Comparison of ENCODE assay signal across 24 cellular contexts in genomic region chr3:121914081-121914998, GRCh38. TPM values are rescaled to one million over a fixed set of nuclear protein-coding genes. Genes with fewer than 3 reads are reported as not detected.
DNase-seq lines count a peak whose midpoint lies in the region; ATAC-seq and TF ChIP-seq lines count a peak whose summit lies in the region.
"Had no signal": no experiment of that assay in that cellular context is flagged by ENCODE, and none has a peak within 500 bp of the region (broad histone marks: within the 10 kb centered on the region; RNA-seq: fewer than 3 reads in every experiment).

No MANE protein-coding gene starts in this region.

- ATAC-seq in GM23338: peak; percentile 82
- no peak for ATAC-seq in foreskin keratinocyte
- ATAC-seq: CD8-positive, alpha-beta T cell; natural killer cell treated with Interleukin-12 subunit alpha and Interleukin-12 subunit beta and Interleukin-15 and Interleukin-18, amount 100 ng/mL, for 72 hours; stimulated activated naive CD8-positive, alpha-beta T cell treated with anti-CD3 and anti-CD28 coated beads, Interleukin-15, Interleukin-2, amounts not matched to agents 100 U/mL and 50 U/mL, for 24 hours had no signal

- H3K36me3 ChIP-seq in BLaER1 (peaks cover 93% of the 10 kb centered on the region), GM23338 (ENCODE audit: insufficient read depth) (peaks cover 3% of the 10 kb centered on the region; the same call in 1 of the 2 replicates), muscle layer of duodenum (ENCODE audit: control insufficient read depth in 1 of 2, insufficient read depth in 2 of 2, low read length in 2 of 2) (no peaks in the 10 kb centered on the region)

- H3K4me1 ChIP-seq in BLaER1 (peaks cover 11% of the 10 kb centered on the region; the same call in 1 of the 2 replicates), GM23338 (ENCODE audit: insufficient read depth) (no peaks in the 10 kb centered on the region), muscle layer of duodenum (ENCODE audit: control insufficient read depth in 1 of 2, insufficient read depth in 2 of 2, low read length in 2 of 2) (peaks cover 0 to 3% of the 10 kb centered on the region in 2 donors), foreskin keratinocyte (peaks cover 26% of the 10 kb centered on the region)

- H4K20me1 ChIP-seq in BLaER1 (no peaks in the 10 kb centered on the region), GM23338 (replicated peaks; ENCODE audit: insufficient read depth) (no peaks in the 10 kb centered on the region)

- DNase-seq in GM23338 (ENCODE audit: low spot score): peak; percentile 27
- peak; percentile 38 for DNase-seq in choroid plexus epithelial cell (ENCODE audit: low read depth)
- no peak for DNase-seq in EL
- DNase-seq in 8988T: no peak
- no peak for DNase-seq in foreskin keratinocyte
- DNase-seq in iPS-NIHi7 (ENCODE audit: extremely low spot score): no peak
- DNase-seq: activated CD4-positive, alpha-beta T cell treated with anti-CD3 and anti-CD28 coated beads, Interleukin-2, amount 10 ng/mL, durations not matched to agents 7 days and 5 days; activated CD8-positive, alpha-beta memory T cell treated with anti-CD3 and anti-CD28 coated beads, Interleukin-2, amount 50 U/mL, for 4 hours; activated effector memory CD4-positive, alpha-beta T cell treated with anti-CD3 and anti-CD28 coated beads, Interleukin-2, amount 50 U/mL, for 16 hours; CD8-positive, alpha-beta T cell; DMS53; erythroblast; foreskin melanocyte; NCI-H146; NCI-H2171; NCI-H526 treated with DMSO at 0.1 percent for 48 hours; stimulated activated CD4-positive, alpha-beta T cell treated with anti-CD3 and anti-CD28 coated beads, Interleukin-4, amount 100 ng/mL, for 1 hour; stimulated activated naive CD8-positive, alpha-beta T cell treated with anti-CD3 and anti-CD28 coated beads, Interleukin-15, Interleukin-2, amounts not matched to agents 100 U/mL and 50 U/mL, for 24 hours; T-helper 1 cell; trophoblast cell had no signal

- no peaks in the 10 kb centered on the region for H3K9me2 ChIP-seq in GM23338 (ENCODE audit: insufficient read depth)

- no peaks in the 10 kb centered on the region for H3K9me3 ChIP-seq in BLaER1
- H3K9me3 ChIP-seq in muscle layer of duodenum (ENCODE audit: control insufficient read depth in 1 of 2, low read length in 2 of 2): no peaks in the 10 kb centered on the region

- no peak overlapping the region for H3K27ac Mint-ChIP-seq in GM23338
- H3K27ac Mint-ChIP-seq: activated CD4-positive, alpha-beta T cell treated with anti-CD3 and anti-CD28 coated beads, Interleukin-2, amount 10 ng/mL, durations not matched to agents 7 days and 5 days; CD8-positive, alpha-beta T cell; natural killer cell treated with Interleukin-12 subunit alpha and Interleukin-12 subunit beta and Interleukin-15 and Interleukin-18, amount 100 ng/mL, for 72 hours had no signal

- no peak overlapping the region for H3K4me3 Mint-ChIP-seq in GM23338
- H3K4me3 Mint-ChIP-seq: activated CD4-positive, alpha-beta T cell treated with anti-CD3 and anti-CD28 coated beads, Interleukin-2, amount 10 ng/mL, durations not matched to agents 7 days and 5 days; CD8-positive, alpha-beta T cell; natural killer cell treated with Interleukin-12 subunit alpha and Interleukin-12 subunit beta and Interleukin-15 and Interleukin-18, amount 100 ng/mL, for 72 hours had no signal

- H2AFZ ChIP-seq in GM23338: no peak overlapping the region

- H3K9ac ChIP-seq in BLaER1: no peak overlapping the region

- H3K79me2 ChIP-seq in GM23338 (replicated peaks; ENCODE audit: insufficient read depth): no peaks in the 10 kb centered on the region

- no peaks in the 10 kb centered on the region for H3F3A ChIP-seq in GM23338 (replicated peaks; ENCODE audit: low read depth)

- no peak for TF ChIP-seq CTCF in GM23338 (conservative IDR thresholded peaks at IDR 0.05; ENCODE audit: low read depth in 2 of 2)
- no peak for TF ChIP-seq CTCF in choroid plexus epithelial cell (conservative IDR thresholded peaks at IDR 0.05; ENCODE audit: low read depth, low read length)
- TF ChIP-seq CTCF in foreskin keratinocyte (conservative IDR thresholded peaks at IDR 0.05): no peak

- no peaks in the 10 kb centered on the region for H3K27me3 ChIP-seq in BLaER1
- no peaks in the 10 kb centered on the region for H3K27me3 ChIP-seq in GM23338 (ENCODE audit: insufficient read depth)
- H3K27me3 ChIP-seq in muscle layer of duodenum (ENCODE audit: low read depth, low read length): no peaks in the 10 kb centered on the region
- no peaks in the 10 kb centered on the region for H3K27me3 ChIP-seq in foreskin keratinocyte

- H3K9me3 Mint-ChIP-seq in GM23338: peaks cover 10% of the 10 kb centered on the region
- H3K9me3 Mint-ChIP-seq: activated CD4-positive, alpha-beta T cell treated with anti-CD3 and anti-CD28 coated beads, Interleukin-2, amount 10 ng/mL, durations not matched to agents 7 days and 5 days; CD8-positive, alpha-beta T cell; natural killer cell treated with Interleukin-12 subunit alpha and Interleukin-12 subunit beta and Interleukin-15 and Interleukin-18, amount 100 ng/mL, for 72 hours had no signal

- peaks cover 11% of the 10 kb centered on the region for H3K36me3 Mint-ChIP-seq in GM23338 (ENCODE audit: low read depth)

- H3K27me3 Mint-ChIP-seq in GM23338 (ENCODE audit: insufficient read depth, low read depth, poor library complexity): peaks cover 2% of the 10 kb centered on the region
- H3K27me3 Mint-ChIP-seq: activated CD4-positive, alpha-beta T cell treated with anti-CD3 and anti-CD28 coated beads, Interleukin-2, amount 10 ng/mL, durations not matched to agents 7 days and 5 days; natural killer cell treated with Interleukin-12 subunit alpha and Interleukin-12 subunit beta and Interleukin-15 and Interleukin-18, amount 100 ng/mL, for 72 hours had no signal

- no peak overlapping the region for H3K27ac ChIP-seq in BLaER1
- no peak overlapping the region for H3K27ac ChIP-seq in GM23338 (ENCODE audit: low read depth)
- H3K27ac ChIP-seq in muscle layer of duodenum (ENCODE audit: low read length): no peak overlapping the region
- H3K27ac ChIP-seq in foreskin keratinocyte: no peak overlapping the region
- H3K27ac ChIP-seq: skin epidermis had no signal

- H3K4me2 ChIP-seq in BLaER1 (peak overlapping the region; percentile 3; the same call in 1 of the 2 replicates), GM23338 (no peak overlapping the region)

- peaks cover 10% of the 10 kb centered on the region; the same call in 2 of the 3 replicates for H3K4me1 Mint-ChIP-seq in GM23338
- H3K4me1 Mint-ChIP-seq: activated CD4-positive, alpha-beta T cell treated with anti-CD3 and anti-CD28 coated beads, Interleukin-2, amount 10 ng/mL, durations not matched to agents 7 days and 5 days had no signal

- H3K4me3 ChIP-seq in BLaER1 (no peak overlapping the region), GM23338 (no peak overlapping the region), choroid plexus epithelial cell (ENCODE audit: low read depth, low read length) (no peak overlapping the region), muscle layer of duodenum (ENCODE audit: low read depth in 1 of 2, low read length in 2 of 2) (peak overlapping the region; percentile 9 to 24)
- H3K4me3 ChIP-seq: skin epidermis had no signal

TF ChIP-seq in GM23338, 12 proteins besides CTCF, POLR2A, EP300 and RAD21:
- TF ChIP-seq NANOG (IDR thresholded peaks at IDR 0.05; ENCODE audit: borderline replicate concordance): no peak
- no peak for TF ChIP-seq JUNB (IDR thresholded peaks at IDR 0.05; ENCODE audit: unreplicated experiment)
- TF ChIP-seq ZNF114 (CRISPR knock-in tag; IDR thresholded peaks at IDR 0.05): no peak
- no peak for TF ChIP-seq ETS1 (IDR thresholded peaks at IDR 0.05)
- TF ChIP-seq POLR2AphosphoS5 (IDR thresholded peaks at IDR 0.05; ENCODE audit: low read depth): no peak
- TF ChIP-seq EZH2phosphoT487 (IDR thresholded peaks at IDR 0.05; ENCODE audit: unreplicated experiment): no peak
- TF ChIP-seq REST (IDR thresholded peaks at IDR 0.05; ENCODE audit: unreplicated experiment): no peak

RNA-seq across cellular contexts. Expression of gene SLC15A2, which starts 20.1 kb away (rescaled TPM):
- 0.90 and 5.2 TPM in 2 replicates for total RNA-seq in GM23338 (2014; rRNA removed; shearing (Covaris generic))
- polyA plus RNA-seq in GM23338 (2016; fragmentation: Nextera tagmentation; extraction: Ambion mirVana): 0.26 and 0.49 TPM in 2 replicates
- 1.0 and 1.5 TPM in 2 replicates for total RNA-seq in foreskin keratinocyte
- 0.37 and 0.76 TPM in 2 replicates for polyA plus RNA-seq in foreskin keratinocyte

Comparison
In these comparisons a context has a peak if more than half of its experiments do, and no peak if none do; other contexts are left out.
1. H3K4me3 ChIP-seq: peak in muscle layer of duodenum (2 of 2); none in BLaER1 (single experiment), GM23338 (single experiment) and choroid plexus epithelial cell (single experiment).
2. DNase-seq: peak in GM23338 (single experiment) and choroid plexus epithelial cell (single experiment); none in EL (single experiment), 8988T (single experiment), foreskin keratinocyte (0 of 2) and iPS-NIHi7 (single experiment).